ENCODE assay signal across 8 cellular contexts in genomic region chr16:57244463-57244766, GRCh38. TPM values are rescaled to one million over a fixed set of nuclear protein-coding genes. Genes with fewer than 3 reads are reported as not detected.
DNase-seq lines count a peak whose midpoint lies in the region; ATAC-seq and TF ChIP-seq lines count a peak whose summit lies in the region.

No MANE protein-coding gene starts in this region.

- H3K9me3 Mint-ChIP-seq in activated naive CD8-positive, alpha-beta T cell treated with anti-CD3 and anti-CD28 coated beads for 36 hours, result no peaks in the 10 kb centered on the region

- WGBS in upper lobe of left lung, 2 donors, result 8% methylated on average over 9 of the region's 9 CpGs

- TF ChIP-seq CTCF in GM12875 (IDR thresholded peaks at IDR 0.05; ENCODE audit: borderline replicate concordance, insufficient read depth, low read depth, low read length), result no peak
- no peak for TF ChIP-seq CTCF in left lung (IDR thresholded peaks at IDR 0.05)
- no peak for TF ChIP-seq CTCF in upper lobe of left lung (IDR thresholded peaks at IDR 0.05)

- no peaks in the 10 kb centered on the region for H3K36me3 Mint-ChIP-seq in activated naive CD8-positive, alpha-beta T cell treated with anti-CD3 and anti-CD28 coated beads for 36 hours

- H3K27me3 Mint-ChIP-seq in activated naive CD8-positive, alpha-beta T cell treated with anti-CD3 and anti-CD28 coated beads for 36 hours, result no peaks in the 10 kb centered on the region

- peak overlapping the region; percentile 95 for H3K27ac Mint-ChIP-seq in activated naive CD8-positive, alpha-beta T cell treated with anti-CD3 and anti-CD28 coated beads for 36 hours

- H3K4me1 ChIP-seq in left lung (peaks cover 6 to 20% of the 10 kb centered on the region in 2 donors), upper lobe of left lung (peaks cover 17 to 26% (median 22%) of the 10 kb centered on the region in 4 donors)

- peaks cover 0 to 32% of the 10 kb centered on the region in 2 donors for H3K36me3 ChIP-seq in left lung
- peaks cover 3 to 31% (median 14%) of the 10 kb centered on the region in 4 donors for H3K36me3 ChIP-seq in upper lobe of left lung

- peak overlapping the region; percentile 80 to 91 for H3K27ac ChIP-seq in left lung
- H3K27ac ChIP-seq in upper lobe of left lung, result peak overlapping the region; percentile 90 to 95 (median 93)

- ATAC-seq in HG02938 (IDR thresholded peaks at IDR 0.05; ENCODE audit: unreplicated experiment) (peak; percentile 33), left lung (no peak), upper lobe of left lung (ENCODE audit: low FRiP score in 2 of 2) (no peak)

- intact Hi-C loops in left lung (cut with DNase I), result no loop called here

- TF ChIP-seq EP300 in upper lobe of left lung (IDR thresholded peaks at IDR 0.05), result no peak

- H3K4me3 ChIP-seq in GM12875 (ENCODE audit: low read depth, low read length) (peak overlapping the region; percentile 49), left lung (peak overlapping the region; percentile 73 to 81), upper lobe of left lung (peak overlapping the region; percentile 5 to 84 (median 60))

- peaks cover 17% of the 10 kb centered on the region for H3K4me1 Mint-ChIP-seq in activated naive CD8-positive, alpha-beta T cell treated with anti-CD3 and anti-CD28 coated beads for 36 hours

- H3K4me3 Mint-ChIP-seq in activated naive CD8-positive, alpha-beta T cell treated with anti-CD3 and anti-CD28 coated beads for 36 hours, result peak overlapping the region; percentile 86

- TF ChIP-seq POLR2A in upper lobe of left lung (IDR thresholded peaks at IDR 0.05), result no peak

- no peak for DNase-seq in activated naive CD8-positive, alpha-beta T cell treated with anti-CD3 and anti-CD28 coated beads for 36 hours
- DNase-seq in left lung (no peak), upper lobe of left lung (no peak), occipital lobe (lab: John Stamatoyannopoulos, UW) (no peak), RPMI8226 (no peak), NAMALWA (ENCODE audit: low spot score) (no peak)

- H3K9me3 ChIP-seq in left lung (no peaks in the 10 kb centered on the region), upper lobe of left lung (no peaks in the 10 kb centered on the region)

- H3K27me3 ChIP-seq in left lung (no peaks in the 10 kb centered on the region), upper lobe of left lung (no peaks in the 10 kb centered on the region)

RNA-seq across cellular contexts. Expression of gene ARL2BP, which starts 0.6 kb away (rescaled TPM):
- total RNA-seq in activated naive CD8-positive, alpha-beta T cell treated with anti-CD3 and anti-CD28 coated beads for 36 hours, result 10 to 100 TPM; 16.2 to 17.1 TPM
- total RNA-seq in left lung (10 to 100 TPM; 51.4 to 69.3 TPM), upper lobe of left lung (10 to 100 TPM; 18.9 to 74.9 (median 54.2) TPM), occipital lobe (81.4 TPM)

RNA-seq across cellular contexts. Expression of gene PLLP, which starts 40.1 kb away (rescaled TPM):
- under 1 TPM; 0.34 to 0.54 TPM for total RNA-seq in activated naive CD8-positive, alpha-beta T cell treated with anti-CD3 and anti-CD28 coated beads for 36 hours
- total RNA-seq in left lung (10 to 100 TPM; 50.6 to 70.6 TPM), upper lobe of left lung (100 to 1,000 TPM in 4 of 6 donors, 10 to 100 TPM in 2; 38.8 to 184 (median 114) TPM), occipital lobe (1.2 TPM)

RNA-seq across cellular contexts. Expression of gene RSPRY1, which starts 58.3 kb away (rescaled TPM):
- total RNA-seq in activated naive CD8-positive, alpha-beta T cell treated with anti-CD3 and anti-CD28 coated beads for 36 hours, result 10 to 100 TPM; 27.2 to 30.5 TPM
- total RNA-seq in left lung, result 10 to 100 TPM; 32.5 to 36.6 TPM
- total RNA-seq in upper lobe of left lung, result 100 to 1,000 TPM in 1 of 6 donors, 10 to 100 TPM in 5; 26.9 to 102 (median 30.3) TPM
- 75.5 TPM for total RNA-seq in occipital lobe

RNA-seq across cellular contexts. Expression of gene PSME3IP1, which starts 58.6 kb away (rescaled TPM):
- total RNA-seq in activated naive CD8-positive, alpha-beta T cell treated with anti-CD3 and anti-CD28 coated beads for 36 hours, result 100 to 1,000 TPM; 109 to 117 TPM
- total RNA-seq in left lung (10 to 100 TPM; 53.1 to 71.8 TPM), upper lobe of left lung (100 to 1,000 TPM in 1 of 6 donors, 10 to 100 TPM in 5; 49.9 to 113 (median 75.2) TPM), occipital lobe (104 TPM)

Comparison
In these comparisons a context has a peak if more than half of its experiments do, and no peak if none do; other contexts are left out.
1. RNA of gene PLLP, which starts 40.1 kb away (total RNA-seq): 38.8 to 184 TPM in upper lobe of left lung and 50.6 to 70.6 TPM in left lung; 1.2 TPM in occipital lobe (single experiment) and 0.34 to 0.54 TPM in activated naive CD8-positive, alpha-beta T cell treated with anti-CD3 and anti-CD28 coated beads for 36 hours; every median in the first group is over 10 times any median in the second.
2. Peak in every context shown above with its lines, with median percentiles within 50 percentile points of each other: H3K4me3 ChIP-seq.